Comparison of ENCODE assay signal across 24 cellular contexts in genomic region chr22:44892243-44892642, GRCh38.
DNase-seq lines count a peak whose midpoint lies in the region; ATAC-seq and TF ChIP-seq lines count a peak whose summit lies in the region.
"Had no signal": no experiment of that assay in that cellular context is flagged by ENCODE, and none has a peak within 500 bp of the region (broad histone marks: within the 10 kb centered on the region; RNA-seq: fewer than 3 reads in every experiment).

No MANE protein-coding gene starts in this region.

- 49 to 72% methylated on average over 5 to 13 of the region's 13 CpGs for WGBS in transverse colon (ENCODE audit: low coverage in 1 of 2), 2 donors
- 84% methylated on average over 13 of the region's 13 CpGs for WGBS in prostate gland

- H3K36me3 Mint-ChIP-seq in WTC11: peaks cover 47% of the 10 kb centered on the region

- no peaks in the 10 kb centered on the region for H3K4me1 ChIP-seq in transverse colon
- H3K4me1 ChIP-seq in prostate gland (replicated peaks): no peaks in the 10 kb centered on the region
- H3K4me1 ChIP-seq in foreskin keratinocyte: no peaks in the 10 kb centered on the region
- H3K4me1 ChIP-seq: SJSA1 had no signal

- no peaks in the 10 kb centered on the region for H3K27me3 Mint-ChIP-seq in WTC11 (ENCODE audit: low read depth)

- H3K4me3 ChIP-seq in transverse colon: no peak overlapping the region
- no peak overlapping the region for H3K4me3 ChIP-seq in prostate gland
- H3K4me3 ChIP-seq: SJSA1 had no signal

- H3K4me3 Mint-ChIP-seq in WTC11: no peak overlapping the region
- H3K4me3 Mint-ChIP-seq: HFFc6 had no signal

- peak; percentile 26 for DNase-seq in activated CD8-positive, alpha-beta memory T cell treated with anti-CD3 and anti-CD28 coated beads, Interleukin-2, amount 50 U/mL, for 48 hours
- DNase-seq in activated CD8-positive, alpha-beta memory T cell treated with anti-CD3 and anti-CD28 coated beads for 24 hours: no peak
- DNase-seq in WTC11 (ENCODE audit: low spot score) (no peak), left lobe of liver (ENCODE audit: low spot score) (peak; percentile 37), transverse colon (peak; percentile 4), prostate gland (ENCODE audit: low spot score) (no peak), foreskin keratinocyte (no peak)
- DNase-seq: HFFc6, KBM-7, MM.1S, NCI-H1092, NCI-H1436, NCI-H187 treated with DMSO at 0.1 percent for 48 hours, NCI-H2107, NCI-H226, NCI-H510A treated with DMSO at 0.1 percent for 48 hours, NCI-H82, OCI-M1 had no signal

- intact Hi-C loops in transverse colon (cut with DNase I; ENCODE audit: low total_unique reads): no loop called here
- intact Hi-C loops in prostate gland (cut with DNase I): no loop called here

- POLR2A ChIA-PET in WTC11 (lab: Charles Lee): no interaction called here

- no peak for TF ChIP-seq CTCF in WTC11 (IDR thresholded peaks at IDR 0.05)
- no peak for TF ChIP-seq CTCF in transverse colon (IDR thresholded peaks at IDR 0.05)
- TF ChIP-seq CTCF in prostate gland (IDR thresholded peaks at IDR 0.05): no peak
- TF ChIP-seq CTCF in foreskin keratinocyte (conservative IDR thresholded peaks at IDR 0.05): no peak

- CTCF ChIA-PET in WTC11 (lab: Charles Lee): no interaction called here

- in situ Hi-C loops in transverse colon (cut with MboI; ENCODE audit: low pct_ligation_motif_present in 1 of 4, low pct_unique_long_range_greater_than_20kb in 1 of 4, low sequenced_read_pairs in 3 of 4): no loop called here

- peaks cover 18% of the 10 kb centered on the region for H3K4me1 Mint-ChIP-seq in WTC11

- peak overlapping the region; percentile 23; the same call in 1 of the 2 replicates for H3K27ac Mint-ChIP-seq in WTC11
- H3K27ac Mint-ChIP-seq: HFFc6 had no signal

- H3K36me3 ChIP-seq in transverse colon: no peaks in the 10 kb centered on the region
- H3K36me3 ChIP-seq in prostate gland: no peaks in the 10 kb centered on the region
- H3K36me3 ChIP-seq: SJSA1 had no signal

- H3K27ac ChIP-seq in transverse colon: no peak overlapping the region
- H3K27ac ChIP-seq in prostate gland: no peak overlapping the region
- H3K27ac ChIP-seq in foreskin keratinocyte: no peak overlapping the region
- H3K27ac ChIP-seq: C4-2B, HL-60, SJSA1 had no signal

- no peaks in the 10 kb centered on the region for H3K9me3 Mint-ChIP-seq in WTC11

- H3K27me3 ChIP-seq in transverse colon: no peaks in the 10 kb centered on the region
- no peaks in the 10 kb centered on the region for H3K27me3 ChIP-seq in prostate gland (replicated peaks; ENCODE audit: insufficient read depth)
- H3K27me3 ChIP-seq in foreskin keratinocyte: no peaks in the 10 kb centered on the region

- TF ChIP-seq EP300 in transverse colon (IDR thresholded peaks at IDR 0.05; ENCODE audit: low read depth): no peak

- H3K9me3 ChIP-seq in transverse colon (no peaks in the 10 kb centered on the region), prostate gland (no peaks in the 10 kb centered on the region)
- H3K9me3 ChIP-seq: SJSA1 had no signal

- no peak for TF ChIP-seq POLR2A in transverse colon (IDR thresholded peaks at IDR 0.05)
- TF ChIP-seq POLR2A in prostate gland (IDR thresholded peaks at IDR 0.05): no peak

- ATAC-seq in WTC11: no peak
- no peak for ATAC-seq in left lobe of liver
- no peak for ATAC-seq in GM19452 (IDR thresholded peaks at IDR 0.05; ENCODE audit: unreplicated experiment)
- no peak for ATAC-seq in foreskin keratinocyte
- ATAC-seq: HepG2, Right ventricle myocardium inferior had no signal

TF ChIP-seq in WTC11, 78 proteins besides CTCF, POLR2A, EP300 and RAD21 (continues in another document):
- TF ChIP-seq HMGA2 (CRISPR knock-in tag; IDR thresholded peaks at IDR 0.05) (no peak), ATF2 (CRISPR knock-in tag; IDR thresholded peaks at IDR 0.05; ENCODE audit: borderline replicate concordance, low read depth) (no peak), FOXP1 (CRISPR knock-in tag; IDR thresholded peaks at IDR 0.05; ENCODE audit: borderline replicate concordance) (no peak), MAX (CRISPR knock-in tag; IDR thresholded peaks at IDR 0.05) (no peak), ZNF532 (CRISPR knock-in tag; IDR thresholded peaks at IDR 0.05; ENCODE audit: borderline replicate concordance) (no peak), E2F4 (CRISPR knock-in tag; IDR thresholded peaks at IDR 0.05; ENCODE audit: borderline replicate concordance, low read depth) (no peak), ATF6 (CRISPR knock-in tag; IDR thresholded peaks at IDR 0.05) (no peak), ZNF512 (CRISPR knock-in tag; IDR thresholded peaks at IDR 0.05; ENCODE audit: borderline replicate concordance) (no peak)

Comparison
In these comparisons a context has a peak if more than half of its experiments do, and no peak if none do; other contexts are left out.
1. DNase-seq: peak in activated CD8-positive, alpha-beta memory T cell treated with anti-CD3 and anti-CD28 coated beads, Interleukin-2, amount 50 U/mL, for 48 hours (single experiment), left lobe of liver (single experiment) and transverse colon (single experiment); none in activated CD8-positive, alpha-beta memory T cell treated with anti-CD3 and anti-CD28 coated beads for 24 hours (single experiment), WTC11 (single experiment), prostate gland (single experiment) and foreskin keratinocyte (0 of 2).